8 cellular contexts compared by ENCODE assay signal in genomic region chr12:122078141-122079037, GRCh38. TPM values are rescaled to one million over a fixed set of nuclear protein-coding genes. Genes with fewer than 3 reads are reported as not detected.
DNase-seq lines count a peak whose midpoint lies in the region; TF ChIP-seq lines count a peak whose summit lies in the region.

A gene with protein sequence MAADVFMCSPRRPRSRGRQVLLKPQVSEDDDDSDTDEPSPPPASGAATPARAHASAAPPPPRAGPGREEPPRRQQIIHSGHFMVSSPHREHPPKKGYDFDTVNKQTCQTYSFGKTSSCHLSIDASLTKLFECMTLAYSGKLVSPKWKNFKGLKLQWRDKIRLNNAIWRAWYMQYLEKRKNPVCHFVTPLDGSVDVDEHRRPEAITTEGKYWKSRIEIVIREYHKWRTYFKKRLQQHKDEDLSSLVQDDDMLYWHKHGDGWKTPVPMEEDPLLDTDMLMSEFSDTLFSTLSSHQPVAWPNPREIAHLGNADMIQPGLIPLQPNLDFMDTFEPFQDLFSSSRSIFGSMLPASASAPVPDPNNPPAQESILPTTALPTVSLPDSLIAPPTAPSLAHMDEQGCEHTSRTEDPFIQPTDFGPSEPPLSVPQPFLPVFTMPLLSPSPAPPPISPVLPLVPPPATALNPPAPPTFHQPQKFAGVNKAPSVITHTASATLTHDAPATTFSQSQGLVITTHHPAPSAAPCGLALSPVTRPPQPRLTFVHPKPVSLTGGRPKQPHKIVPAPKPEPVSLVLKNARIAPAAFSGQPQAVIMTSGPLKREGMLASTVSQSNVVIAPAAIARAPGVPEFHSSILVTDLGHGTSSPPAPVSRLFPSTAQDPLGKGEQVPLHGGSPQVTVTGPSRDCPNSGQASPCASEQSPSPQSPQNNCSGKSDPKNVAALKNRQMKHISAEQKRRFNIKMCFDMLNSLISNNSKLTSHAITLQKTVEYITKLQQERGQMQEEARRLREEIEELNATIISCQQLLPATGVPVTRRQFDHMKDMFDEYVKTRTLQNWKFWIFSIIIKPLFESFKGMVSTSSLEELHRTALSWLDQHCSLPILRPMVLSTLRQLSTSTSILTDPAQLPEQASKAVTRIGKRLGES (plus strand): TSS chr12:122078756. CDS start chr12:122078854, 98 bp downstream.

- H3K9me3 ChIP-seq in Loucy (ENCODE audit: insufficient read depth, low read depth, low read length), result no peaks in the 10 kb centered on the region
- no peaks in the 10 kb centered on the region for H3K9me3 ChIP-seq in neural cell (ENCODE audit: low read length)
- H3K9me3 ChIP-seq in stomach smooth muscle (ENCODE audit: control insufficient read depth in 2 of 2, low read length in 2 of 2), result no peaks in the 10 kb centered on the region

- H3F3A ChIP-seq in Loucy (ENCODE audit: low read depth), result peaks cover 4% of the 10 kb centered on the region; the same call in 1 of the 2 replicates
- no peaks in the 10 kb centered on the region for H3F3A ChIP-seq in neural cell (ENCODE audit: insufficient read depth, low read length, poor library complexity, severe bottlenecking)

- H3K4me3 ChIP-seq in Loucy (ENCODE audit: low read length, poor library complexity, severe bottlenecking) (peak within 1 kb of the TSS; percentile 74), fibroblast of the aortic adventitia (ENCODE audit: low read depth, low read length) (peak within 1 kb of the TSS; percentile 89), neural cell (ENCODE audit: low read length) (peak within 1 kb of the TSS; percentile 94), stomach smooth muscle (ENCODE audit: low read length in 2 of 2) (peak within 1 kb of the TSS; percentile 98 to 100)

- peak; percentile 95 for DNase-seq in EH (ENCODE audit: low read depth)
- DNase-seq in H4 (ENCODE audit: low spot score), result peak; percentile 87
- peak; percentile 90 to 91 for DNase-seq in SHP77 (lab: John Stamatoyannopoulos, UW)
- peak; percentile 82 for DNase-seq in activated effector memory CD4-positive, alpha-beta T cell treated with Interleukin-2 at 50 U/mL for 16 hours
- peak; percentile 91 for DNase-seq in fibroblast of the aortic adventitia (ENCODE audit: low read depth)

- peaks cover 45% of the 10 kb centered on the region for H3K79me2 ChIP-seq in Loucy (ENCODE audit: insufficient read depth, low read length)
- H3K79me2 ChIP-seq in neural cell (replicated peaks; ENCODE audit: insufficient read depth, low read length), result peaks cover 39% of the 10 kb centered on the region

- H3K9me2 ChIP-seq in Loucy (replicated peaks; ENCODE audit: low read depth, low read length) (no peaks in the 10 kb centered on the region), neural cell (ENCODE audit: insufficient read depth, low read length) (no peaks in the 10 kb centered on the region)

- H3K4me2 ChIP-seq in Loucy (ENCODE audit: low read depth, low read length, poor library complexity, severe bottlenecking), result peak within 1 kb of the TSS; percentile 96
- peak within 1 kb of the TSS; percentile 97 for H3K4me2 ChIP-seq in neural cell (ENCODE audit: low read length)

- H3K9ac ChIP-seq in Loucy (ENCODE audit: low read depth, low read length, poor library complexity, severe bottlenecking), result peak within 1 kb of the TSS; percentile 83
- peak within 1 kb of the TSS; percentile 75 for H3K9ac ChIP-seq in neural cell (ENCODE audit: low read length)
- peak within 1 kb of the TSS; percentile 90 to 95 for H3K9ac ChIP-seq in stomach smooth muscle (ENCODE audit: low read length in 2 of 2)

- no peaks in the 10 kb centered on the region for H3K36me3 ChIP-seq in Loucy (ENCODE audit: insufficient read depth, low read length)
- H3K36me3 ChIP-seq in neural cell (ENCODE audit: insufficient read depth, low read length), result no peaks in the 10 kb centered on the region
- H3K36me3 ChIP-seq in stomach smooth muscle (ENCODE audit: control insufficient read depth in 2 of 2, insufficient read depth in 2 of 2, low read length in 2 of 2), result no peaks in the 10 kb centered on the region

- no peak within 1 kb of the TSS for H3K27ac ChIP-seq in neural cell (ENCODE audit: low read length)
- peak within 1 kb of the TSS; percentile 87 for H3K27ac ChIP-seq in stomach smooth muscle (ENCODE audit: low read length)

- H3K27me3 ChIP-seq in Loucy (ENCODE audit: insufficient read depth, low read length, poor library complexity, severe bottlenecking) (no peaks in the 10 kb centered on the region), neural cell (ENCODE audit: insufficient read depth, low read depth, low read length) (no peaks in the 10 kb centered on the region), stomach smooth muscle (ENCODE audit: control insufficient read depth in 1 of 2, insufficient read depth in 2 of 2, low read length in 2 of 2) (no peaks in the 10 kb centered on the region)

- peak; percentile 21 for TF ChIP-seq EP300 in neural cell (conservative IDR thresholded peaks at IDR 0.05; ENCODE audit: poor library complexity, severe bottlenecking)

- H3K4me1 ChIP-seq in Loucy (ENCODE audit: insufficient read depth, low read length, poor library complexity, severe bottlenecking) (peaks cover 38% of the 10 kb centered on the region), stomach smooth muscle (ENCODE audit: control insufficient read depth, insufficient read depth, low read length) (peaks cover 38% of the 10 kb centered on the region)

- TF ChIP-seq RAD21 in neural cell (conservative IDR thresholded peaks at IDR 0.05), result peak; percentile 26

- no peak for TF ChIP-seq CTCF in Loucy (conservative IDR thresholded peaks at IDR 0.05; ENCODE audit: low read length)
- TF ChIP-seq CTCF in fibroblast of the aortic adventitia (IDR thresholded peaks at IDR 0.05; ENCODE audit: insufficient read depth, low read length), result no peak
- TF ChIP-seq CTCF in neural cell (IDR thresholded peaks at IDR 0.05; ENCODE audit: poor library complexity, severe bottlenecking), result no peak

- peak within 1 kb of the TSS; percentile 99 for H2AFZ ChIP-seq in Loucy (ENCODE audit: low read length)
- peak within 1 kb of the TSS; percentile 57 for H2AFZ ChIP-seq in neural cell (ENCODE audit: low read depth, low read length)

- H4K20me1 ChIP-seq in Loucy (ENCODE audit: insufficient read depth, low read length, poor library complexity, severe bottlenecking), result peaks cover 37% of the 10 kb centered on the region
- H4K20me1 ChIP-seq in neural cell (ENCODE audit: insufficient read depth), result no peaks in the 10 kb centered on the region

TF ChIP-seq in neural cell, 6 proteins besides CTCF, POLR2A, EP300 and RAD21:
- no peak for TF ChIP-seq TAF1 (IDR thresholded peaks at IDR 0.05; ENCODE audit: low read depth)
- TF ChIP-seq, protein P1, sequence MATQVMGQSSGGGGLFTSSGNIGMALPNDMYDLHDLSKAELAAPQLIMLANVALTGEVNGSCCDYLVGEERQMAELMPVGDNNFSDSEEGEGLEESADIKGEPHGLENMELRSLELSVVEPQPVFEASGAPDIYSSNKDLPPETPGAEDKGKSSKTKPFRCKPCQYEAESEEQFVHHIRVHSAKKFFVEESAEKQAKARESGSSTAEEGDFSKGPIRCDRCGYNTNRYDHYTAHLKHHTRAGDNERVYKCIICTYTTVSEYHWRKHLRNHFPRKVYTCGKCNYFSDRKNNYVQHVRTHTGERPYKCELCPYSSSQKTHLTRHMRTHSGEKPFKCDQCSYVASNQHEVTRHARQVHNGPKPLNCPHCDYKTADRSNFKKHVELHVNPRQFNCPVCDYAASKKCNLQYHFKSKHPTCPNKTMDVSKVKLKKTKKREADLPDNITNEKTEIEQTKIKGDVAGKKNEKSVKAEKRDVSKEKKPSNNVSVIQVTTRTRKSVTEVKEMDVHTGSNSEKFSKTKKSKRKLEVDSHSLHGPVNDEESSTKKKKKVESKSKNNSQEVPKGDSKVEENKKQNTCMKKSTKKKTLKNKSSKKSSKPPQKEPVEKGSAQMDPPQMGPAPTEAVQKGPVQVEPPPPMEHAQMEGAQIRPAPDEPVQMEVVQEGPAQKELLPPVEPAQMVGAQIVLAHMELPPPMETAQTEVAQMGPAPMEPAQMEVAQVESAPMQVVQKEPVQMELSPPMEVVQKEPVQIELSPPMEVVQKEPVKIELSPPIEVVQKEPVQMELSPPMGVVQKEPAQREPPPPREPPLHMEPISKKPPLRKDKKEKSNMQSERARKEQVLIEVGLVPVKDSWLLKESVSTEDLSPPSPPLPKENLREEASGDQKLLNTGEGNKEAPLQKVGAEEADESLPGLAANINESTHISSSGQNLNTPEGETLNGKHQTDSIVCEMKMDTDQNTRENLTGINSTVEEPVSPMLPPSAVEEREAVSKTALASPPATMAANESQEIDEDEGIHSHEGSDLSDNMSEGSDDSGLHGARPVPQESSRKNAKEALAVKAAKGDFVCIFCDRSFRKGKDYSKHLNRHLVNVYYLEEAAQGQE (IDR thresholded peaks at IDR 0.05; ENCODE audit: borderline replicate concordance), result no peak
- peak; percentile 67 for TF ChIP-seq POLR2AphosphoS5 (IDR thresholded peaks at IDR 0.05)
- no peak for TF ChIP-seq EZH2 (IDR thresholded peaks at IDR 0.05; ENCODE audit: borderline replicate concordance, insufficient read depth, low read length, poor library complexity, severe bottlenecking)
- TF ChIP-seq SMC3 (conservative IDR thresholded peaks at IDR 0.05; ENCODE audit: poor library complexity), result peak; percentile 32
- TF ChIP-seq MXI1 (conservative IDR thresholded peaks at IDR 0.05; ENCODE audit: poor library complexity, severe bottlenecking), result peak; percentile 97
TF ChIP-seq in neural cell: peak in this region for 3.

RNA-seq across cellular contexts. Expression of the gene that starts here (rescaled TPM):
- total RNA-seq in H4 (2014; rRNA removed; shearing (Covaris generic)), result 4.3 and 5.0 TPM in 2 replicates
- total RNA-seq in fibroblast of the aortic adventitia (ENCODE audit: low replicate concordance), result 8.3 and 15.4 TPM in 2 replicates
- polyA plus RNA-seq in neural cell, result 9.2 and 10.1 TPM in 2 replicates
- polyA minus RNA-seq in neural cell, result 13.6 and 14.8 TPM in 2 replicates
